ENCODE assay signal across 1 cellular context in genomic region chr1:226061793-226062557, GRCh38.
TF ChIP-seq lines count a peak whose summit lies in the region.

No MANE protein-coding gene starts in this region.

TF ChIP-seq in HepG2, 621 proteins besides CTCF, POLR2A, EP300 and RAD21 (continued from another document and continues in another):
- TF ChIP-seq ZBTB14 (CRISPR knock-in tag; IDR thresholded peaks at IDR 0.05), result peak; percentile 91
- no peak for TF ChIP-seq ZNF460 (CRISPR knock-in tag; IDR thresholded peaks at IDR 0.05; ENCODE audit: borderline replicate concordance)
- TF ChIP-seq ZFY (CRISPR knock-in tag; IDR thresholded peaks at IDR 0.05), result peak; percentile 94
- TF ChIP-seq ZNF431 (CRISPR knock-in tag; IDR thresholded peaks at IDR 0.05; ENCODE audit: borderline replicate concordance, low read depth), result no peak
- no peak for TF ChIP-seq ZNF724P (CRISPR knock-in tag; IDR thresholded peaks at IDR 0.05; ENCODE audit: borderline replicate concordance)
- no peak for TF ChIP-seq ZNF30 (CRISPR knock-in tag; IDR thresholded peaks at IDR 0.05)
- TF ChIP-seq SNAPC4 (CRISPR knock-in tag; IDR thresholded peaks at IDR 0.05), result no peak
- TF ChIP-seq ZNF839 (CRISPR knock-in tag; IDR thresholded peaks at IDR 0.05; ENCODE audit: borderline replicate concordance), result 0 out of 2 replicates have a peak, but pooled peaks have one; percentile 66
- TF ChIP-seq ZNF607 (CRISPR knock-in tag; IDR thresholded peaks at IDR 0.05; ENCODE audit: borderline replicate concordance), result 0 out of 2 replicates have a peak, but pooled peaks have one; percentile 47
- no peak for TF ChIP-seq MZF1 (CRISPR knock-in tag; IDR thresholded peaks at IDR 0.05; ENCODE audit: borderline replicate concordance)
- TF ChIP-seq SMYD3 (CRISPR knock-in tag; IDR thresholded peaks at IDR 0.05), result no peak
- TF ChIP-seq KDM1A (CRISPR knock-in tag; IDR thresholded peaks at IDR 0.05), result no peak
- TF ChIP-seq KDM6A (CRISPR knock-in tag; IDR thresholded peaks at IDR 0.05; ENCODE audit: low read depth), result no peak
- no peak for TF ChIP-seq NCOA2 (CRISPR knock-in tag; IDR thresholded peaks at IDR 0.05)
- TF ChIP-seq ZNF292 (CRISPR knock-in tag; IDR thresholded peaks at IDR 0.05; ENCODE audit: borderline replicate concordance, low read depth), result no peak
- TF ChIP-seq ISL2 (CRISPR knock-in tag; IDR thresholded peaks at IDR 0.05), result peak; percentile 28; the same call in 1 of the 2 replicates
- TF ChIP-seq ZNF331 (CRISPR knock-in tag; IDR thresholded peaks at IDR 0.05), result no peak
- no peak for TF ChIP-seq ZBTB49 (CRISPR knock-in tag; IDR thresholded peaks at IDR 0.05; ENCODE audit: borderline replicate concordance)
- TF ChIP-seq ZNF784 (CRISPR knock-in tag; IDR thresholded peaks at IDR 0.05; ENCODE audit: borderline replicate concordance), result no peak
- TF ChIP-seq ZNF549 (CRISPR knock-in tag; IDR thresholded peaks at IDR 0.05), result no peak
- peak; percentile 43; the same call in 1 of the 2 replicates for TF ChIP-seq ZBTB7A (CRISPR knock-in tag; IDR thresholded peaks at IDR 0.05)
- TF ChIP-seq ZNF761 (CRISPR knock-in tag; conservative IDR thresholded peaks at IDR 0.05), result no peak
- no peak for TF ChIP-seq PAF1 (CRISPR knock-in tag; IDR thresholded peaks at IDR 0.05)
- no peak; the same call in 1 of the 2 replicates for TF ChIP-seq ZNF597 (CRISPR knock-in tag; IDR thresholded peaks at IDR 0.05)
- TF ChIP-seq YEATS4 (CRISPR knock-in tag; IDR thresholded peaks at IDR 0.05; ENCODE audit: borderline replicate concordance), result peak; percentile 71
- no peak for TF ChIP-seq TIGD3 (CRISPR knock-in tag; IDR thresholded peaks at IDR 0.05; ENCODE audit: borderline replicate concordance)
- TF ChIP-seq PPARG (CRISPR knock-in tag; conservative IDR thresholded peaks at IDR 0.05), result no peak
- TF ChIP-seq ZNF432 (CRISPR knock-in tag; IDR thresholded peaks at IDR 0.05; ENCODE audit: borderline replicate concordance), result no peak
- no peak for TF ChIP-seq JUNB (CRISPR knock-in tag; IDR thresholded peaks at IDR 0.05; ENCODE audit: borderline replicate concordance)
- 0 out of 2 replicates have a peak, but pooled peaks have one; percentile 14 for TF ChIP-seq ARNT2 (CRISPR knock-in tag; IDR thresholded peaks at IDR 0.05; ENCODE audit: low read depth)
- TF ChIP-seq ZBTB3 (CRISPR knock-in tag; IDR thresholded peaks at IDR 0.05; ENCODE audit: borderline replicate concordance, low read depth), result no peak
- no peak for TF ChIP-seq KLF9 (CRISPR knock-in tag; IDR thresholded peaks at IDR 0.05; ENCODE audit: low read depth)
- TF ChIP-seq RCOR2 (CRISPR knock-in tag; IDR thresholded peaks at IDR 0.05), result no peak
- TF ChIP-seq ZFP36 (IDR thresholded peaks at IDR 0.05; ENCODE audit: borderline replicate concordance, low read depth, low read length, partially characterized antibody), result no peak
- no peak for TF ChIP-seq NCOA1 (CRISPR knock-in tag; IDR thresholded peaks at IDR 0.05)
- TF ChIP-seq SNRNP70 (IDR thresholded peaks at IDR 0.05; ENCODE audit: low read depth, low read length), result no peak
- no peak for TF ChIP-seq ZNF782 (CRISPR knock-in tag; IDR thresholded peaks at IDR 0.05; ENCODE audit: borderline replicate concordance)
- TF ChIP-seq ZNF367 (CRISPR knock-in tag; IDR thresholded peaks at IDR 0.05; ENCODE audit: borderline replicate concordance), result no peak
- no peak for TF ChIP-seq FOXJ3 (CRISPR knock-in tag; IDR thresholded peaks at IDR 0.05; ENCODE audit: borderline replicate concordance)
- TF ChIP-seq TEF (CRISPR knock-in tag; IDR thresholded peaks at IDR 0.05), result no peak
- no peak for TF ChIP-seq MYNN (CRISPR knock-in tag; IDR thresholded peaks at IDR 0.05; ENCODE audit: low read depth)
- TF ChIP-seq ZNF34 (CRISPR knock-in tag; IDR thresholded peaks at IDR 0.05; ENCODE audit: borderline replicate concordance), result no peak
- TF ChIP-seq ZNF556 (CRISPR knock-in tag; IDR thresholded peaks at IDR 0.05; ENCODE audit: borderline replicate concordance), result no peak
- TF ChIP-seq ZNF18 (CRISPR knock-in tag; IDR thresholded peaks at IDR 0.05; ENCODE audit: insufficient replicate concordance), result peak; percentile 66
- no peak for TF ChIP-seq ZBTB46 (CRISPR knock-in tag; IDR thresholded peaks at IDR 0.05; ENCODE audit: borderline replicate concordance)
- TF ChIP-seq ZNF510 (CRISPR knock-in tag; IDR thresholded peaks at IDR 0.05; ENCODE audit: low read depth), result no peak
- TF ChIP-seq ZBTB42 (CRISPR knock-in tag; IDR thresholded peaks at IDR 0.05), result 0 out of 2 replicates have a peak, but pooled peaks have one; percentile 13
